Comparison of ENCODE assay signal across 6 cellular contexts in genomic region chr20:24811020-24811419, GRCh38.
"Had no signal": no experiment of that assay in that cellular context is flagged by ENCODE, and none has a peak within 500 bp of the region (broad histone marks: within the 10 kb centered on the region; RNA-seq: fewer than 3 reads in every experiment).

No MANE protein-coding gene starts in this region.

- ATAC-seq: GM23338, HCT116 had no signal

- H2AFZ ChIP-seq: GM23338 had no signal

- H3K4me3 ChIP-seq: GM23338, HAP-1 had no signal

- DNase-seq: H7 had no signal

- H3K9me3 ChIP-seq: HAP-1 had no signal

- H3K4me1 ChIP-seq: HAP-1 had no signal

- H3K4me2 ChIP-seq: GM23338 had no signal

- FAIRE-seq: H1, HTR-8/SVneo had no signal

- H3K36me3 ChIP-seq: HAP-1 had no signal
